In genomic region chr3:16990163-16990562, GRCh38 we compare ENCODE assay signal across 23 cellular contexts.
"Had no signal": no experiment of that assay in that cellular context is flagged by ENCODE, and none has a peak within 500 bp of the region (broad histone marks: within the 10 kb centered on the region; RNA-seq: fewer than 3 reads in every experiment).

No MANE protein-coding gene starts in this region.

- H3K9me3 ChIP-seq: colonic mucosa, esophagus squamous epithelium, gastrocnemius medialis, heart left ventricle, left lung, lower lobe of right lung, mucosa of descending colon had no signal

- H3K4me2 ChIP-seq: hepatocyte had no signal

- DNase-seq: colonic mucosa; cortex of kidney; effector CD8-positive, alpha-beta T cell; effector memory CD8-positive, alpha-beta T cell; endodermal cell; erythroblast; esophagus squamous epithelium; foreskin fibroblast; foreskin melanocyte; gastrocnemius medialis; heart left ventricle; hypothalamus; left cardiac atrium; left lung; left ventricle myocardium superior; lower lobe of right lung; mesenchymal stem cell; mucosa of descending colon had no signal

- H3K4me3 Mint-ChIP-seq: dendritic cell treated with granulocyte-macrophage colony-stimulating factor and Interleukin-4, amounts not matched to agents 40 ng/mL and 50 ng/mL, for 4 days; endodermal cell; mesothelial cell of epicardium had no signal

- ATAC-seq: effector memory CD8-positive, alpha-beta T cell; esophagus mucosa; gastrocnemius medialis; heart left ventricle; left cardiac atrium; left lung; left ventricle myocardium superior; lower lobe of right lung; mucosa of descending colon had no signal

- H3K9me3 Mint-ChIP-seq: dendritic cell treated with granulocyte-macrophage colony-stimulating factor and Interleukin-4, amounts not matched to agents 40 ng/mL and 50 ng/mL, for 4 days; effector memory CD8-positive, alpha-beta T cell; endodermal cell; mesothelial cell of epicardium had no signal

- H3K4me3 ChIP-seq: colonic mucosa, esophagus squamous epithelium, gastrocnemius medialis, heart left ventricle, hepatocyte, left lung, lower lobe of right lung, mucosa of descending colon had no signal

- H3K36me3 ChIP-seq: colonic mucosa, esophagus squamous epithelium, gastrocnemius medialis, heart left ventricle, left lung, lower lobe of right lung had no signal

- H2AFZ ChIP-seq: hepatocyte had no signal

- H3K27me3 ChIP-seq: colonic mucosa, esophagus squamous epithelium, gastrocnemius medialis, heart left ventricle, hepatocyte, left lung had no signal

- H3K4me1 Mint-ChIP-seq: mesothelial cell of epicardium had no signal

- H3K27ac ChIP-seq: colonic mucosa, epithelial cell of prostate, esophagus squamous epithelium, heart left ventricle, hepatocyte, left lung, lower lobe of right lung had no signal

- H3K36me3 Mint-ChIP-seq: mesothelial cell of epicardium had no signal

- H3K27ac Mint-ChIP-seq: dendritic cell treated with granulocyte-macrophage colony-stimulating factor and Interleukin-4, amounts not matched to agents 40 ng/mL and 50 ng/mL, for 4 days; endodermal cell; mesothelial cell of epicardium had no signal

- H3K4me1 ChIP-seq: colonic mucosa, esophagus squamous epithelium, left lung, lower lobe of right lung had no signal

- H3K27me3 Mint-ChIP-seq: dendritic cell treated with granulocyte-macrophage colony-stimulating factor and Interleukin-4, amounts not matched to agents 40 ng/mL and 50 ng/mL, for 4 days; effector memory CD8-positive, alpha-beta T cell had no signal
